1 cellular context compared by ENCODE assay signal in genomic region chr11:126426820-126427749, GRCh38.
TF ChIP-seq lines count a peak whose summit lies in the region.

No MANE protein-coding gene starts in this region.

TF ChIP-seq in GM23338, 12 proteins besides CTCF, POLR2A, EP300 and RAD21 (continued from another document):
- TF ChIP-seq ZNF462 (CRISPR knock-in tag; IDR thresholded peaks at IDR 0.05), result no peak
